Comparison of ENCODE assay signal across 4 cellular contexts in the genomic region with DNA sequence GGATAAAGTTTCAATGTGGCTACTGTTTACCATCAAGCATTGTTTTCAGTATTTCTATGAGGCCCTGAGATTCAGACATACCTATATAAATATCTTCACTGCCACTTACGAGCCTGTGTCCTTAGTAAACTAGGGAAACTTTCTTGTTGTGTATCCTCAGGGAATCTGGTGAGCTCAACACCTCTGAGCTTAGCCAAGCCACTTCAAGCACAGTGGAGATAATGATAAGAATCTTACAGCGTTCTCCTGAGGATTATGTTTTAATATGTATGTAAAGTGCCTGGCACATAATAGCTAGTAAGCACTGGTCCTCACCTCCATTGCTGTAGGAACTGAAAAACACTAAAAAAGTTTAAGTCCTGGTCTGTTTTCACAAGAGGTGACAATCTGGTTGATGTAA.
"Had no signal": no experiment of that assay in that cellular context is flagged by ENCODE, and none has a peak within 500 bp of the region (broad histone marks: within the 10 kb centered on the region; RNA-seq: fewer than 3 reads in every experiment).

No MANE protein-coding gene starts in this region.

- ATAC-seq: HepG2, K562 had no signal

- DNase-seq: KBM-7 had no signal

- H3K4me3 ChIP-seq: K562 had no signal

- H3K27ac ChIP-seq: HL-60 had no signal
